10 cellular contexts compared by ENCODE assay signal in genomic region chr10:42475168-42476098, GRCh38.
DNase-seq lines count a peak whose midpoint lies in the region; ATAC-seq and TF ChIP-seq lines count a peak whose summit lies in the region.
"Had no signal": no experiment of that assay in that cellular context is flagged by ENCODE, and none has a peak within 500 bp of the region (broad histone marks: within the 10 kb centered on the region; RNA-seq: fewer than 3 reads in every experiment).

No MANE protein-coding gene starts in this region.

- WGBS in suprapubic skin, result 54% methylated on average over 22 of the region's 52 CpGs

- peak overlapping the region; percentile 38 for H3K4me3 ChIP-seq in suprapubic skin

- no peaks in the 10 kb centered on the region for H3K4me1 ChIP-seq in suprapubic skin

- peaks cover 60% of the 10 kb centered on the region for H3K27me3 Mint-ChIP-seq in T-helper 17 cell
- H3K27me3 Mint-ChIP-seq in effector memory CD8-positive, alpha-beta T cell, result peaks cover 40 to 64% of the 10 kb centered on the region in 2 donors

- no peaks in the 10 kb centered on the region for H3K36me3 Mint-ChIP-seq in T-helper 17 cell (ENCODE audit: low read depth)
- H3K36me3 Mint-ChIP-seq in effector memory CD8-positive, alpha-beta T cell (ENCODE audit: insufficient read depth), result no peaks in the 10 kb centered on the region

- H3K27ac Mint-ChIP-seq in T-helper 17 cell, result no peak overlapping the region
- H3K27ac Mint-ChIP-seq in effector memory CD8-positive, alpha-beta T cell, result no peak overlapping the region
- H3K27ac Mint-ChIP-seq: B cell, natural killer cell had no signal

- DNase-seq in NCI-H1105 treated with DMSO at 0.1 percent for 48 hours (lab: John Stamatoyannopoulos, UW), result peak; percentile 1
- no peak for DNase-seq in NCI-H1105 (lab: John Stamatoyannopoulos, UW)
- DNase-seq in T-helper 17 cell, result no peak
- peak; percentile 22 for DNase-seq in hepatic stellate cell (ENCODE audit: low spot score)
- DNase-seq in suprapubic skin (ENCODE audit: low spot score in 2 of 2), result no peak
- no peak for DNase-seq in NCI-H1092 (lab: John Stamatoyannopoulos, UW)
- DNase-seq in effector memory CD8-positive, alpha-beta T cell, result no peak
- DNase-seq: natural killer cell had no signal

- no peak for TF ChIP-seq CTCF in suprapubic skin (IDR thresholded peaks at IDR 0.05)

- peaks cover 0 to 2% of the 10 kb centered on the region in 2 donors for H3K9me3 Mint-ChIP-seq in effector memory CD8-positive, alpha-beta T cell

- peak overlapping the region; percentile 33 for H3K4me3 Mint-ChIP-seq in T-helper 17 cell
- H3K4me3 Mint-ChIP-seq in effector memory CD8-positive, alpha-beta T cell, result peak overlapping the region in 1 of 2 donors; percentile 37
- H3K4me3 Mint-ChIP-seq: B cell, natural killer cell had no signal

- peaks cover 3% of the 10 kb centered on the region for H3K4me1 Mint-ChIP-seq in T-helper 17 cell
- peaks cover 0 to 2% of the 10 kb centered on the region in 2 donors for H3K4me1 Mint-ChIP-seq in effector memory CD8-positive, alpha-beta T cell (ENCODE audit: low read depth in 2 of 2)
- H3K4me1 Mint-ChIP-seq: B cell, natural killer cell had no signal

- H3K27me3 ChIP-seq in suprapubic skin, result peaks cover 14% of the 10 kb centered on the region

- no peaks in the 10 kb centered on the region for H3K9me3 ChIP-seq in T-helper 17 cell (ENCODE audit: control insufficient read depth, low read length, poor library complexity, severe bottlenecking)
- no peaks in the 10 kb centered on the region for H3K9me3 ChIP-seq in suprapubic skin

- ATAC-seq in T-helper 17 cell (no peak), HG02938 (IDR thresholded peaks at IDR 0.05; ENCODE audit: unreplicated experiment) (no peak)
- ATAC-seq in effector memory CD8-positive, alpha-beta T cell (replicated peaks), result no peak
- ATAC-seq: natural killer cell had no signal

- no peak for TF ChIP-seq POLR2A in suprapubic skin (IDR thresholded peaks at IDR 0.05)

- H3K27ac ChIP-seq in suprapubic skin, result no peak overlapping the region

- TF ChIP-seq EP300 in suprapubic skin (IDR thresholded peaks at IDR 0.05), result no peak

- H3K36me3 ChIP-seq in suprapubic skin, result no peaks in the 10 kb centered on the region

Comparison
In these comparisons a context has a peak if more than half of its experiments do, and no peak if none do; other contexts are left out.
1. DNase-seq: peak in NCI-H1105 treated with DMSO at 0.1 percent for 48 hours (single experiment) and hepatic stellate cell (single experiment); none in NCI-H1105 (single experiment), T-helper 17 cell (0 of 3), suprapubic skin (0 of 2), NCI-H1092 (single experiment) and effector memory CD8-positive, alpha-beta T cell (0 of 3).